8 cellular contexts compared by ENCODE assay signal in genomic region chr2:109510136-109511028, GRCh38.
DNase-seq lines count a peak whose midpoint lies in the region; ATAC-seq lines count a peak whose summit lies in the region.

No MANE protein-coding gene starts in this region.

- ATAC-seq in HG03159 (IDR thresholded peaks at IDR 0.05; ENCODE audit: unreplicated experiment): peak; percentile 46
- peak; percentile 61 for ATAC-seq in activated CD8-positive, alpha-beta memory T cell treated with anti-CD3 and anti-CD28 coated beads, Interleukin-2, amount 10 ng/mL, durations not matched to agents 7 days and 5 days
- no peak for ATAC-seq in GM21717 (IDR thresholded peaks at IDR 0.05; ENCODE audit: unreplicated experiment)

- H3K4me3 ChIP-seq in NT2/D1 (ENCODE audit: insufficient read length, low read depth): no peak overlapping the region

- H3K27me3 Mint-ChIP-seq in activated CD8-positive, alpha-beta memory T cell treated with anti-CD3 and anti-CD28 coated beads, Interleukin-2, amount 10 ng/mL, durations not matched to agents 7 days and 5 days: peaks cover 4% of the 10 kb centered on the region

- H3K4me1 ChIP-seq in NT2/D1 (ENCODE audit: insufficient read depth, insufficient read length): no peaks in the 10 kb centered on the region

- no peaks in the 10 kb centered on the region for H3K36me3 Mint-ChIP-seq in activated CD8-positive, alpha-beta memory T cell treated with anti-CD3 and anti-CD28 coated beads, Interleukin-2, amount 10 ng/mL, durations not matched to agents 7 days and 5 days

- DNase-seq in DMS53 treated with DMSO at 0.1 percent for 48 hours (lab: John Stamatoyannopoulos, UW; ENCODE audit: unreplicated experiment) (peak; percentile 90), NT2/D1 (ENCODE audit: low read depth, low spot score) (peak; percentile 71), epidermal melanocyte (ENCODE audit: insufficient read length, low spot score) (peak; percentile 88), mucosa of gallbladder (ENCODE audit: low spot score) (peak; percentile 85)
- DNase-seq in activated CD8-positive, alpha-beta memory T cell treated with anti-CD3 and anti-CD28 coated beads, Interleukin-2, amount 10 ng/mL, durations not matched to agents 7 days and 5 days: peak; percentile 81
- DNase-seq in stimulated activated CD8-positive, alpha-beta memory T cell treated with anti-CD3 and anti-CD28 coated beads, Interleukin-7, amount 100 ng/mL, for 1 hour (ENCODE audit: low read depth in 2 of 2): peak; percentile 37 to 59

- H3K4me1 Mint-ChIP-seq in activated CD8-positive, alpha-beta memory T cell treated with anti-CD3 and anti-CD28 coated beads, Interleukin-2, amount 10 ng/mL, durations not matched to agents 7 days and 5 days: peaks cover 20% of the 10 kb centered on the region

- no peak overlapping the region for H3K4me3 Mint-ChIP-seq in activated CD8-positive, alpha-beta memory T cell treated with anti-CD3 and anti-CD28 coated beads, Interleukin-2, amount 10 ng/mL, durations not matched to agents 7 days and 5 days

- H3K27me3 ChIP-seq in NT2/D1 (ENCODE audit: insufficient read depth, insufficient read length): peaks cover 3% of the 10 kb centered on the region

- no peak overlapping the region for H3K9ac ChIP-seq in NT2/D1 (ENCODE audit: insufficient read length, low read depth)

- no peaks in the 10 kb centered on the region for H3K36me3 ChIP-seq in NT2/D1 (ENCODE audit: insufficient read depth, insufficient read length, low read length)

- H3K27ac Mint-ChIP-seq in activated CD8-positive, alpha-beta memory T cell treated with anti-CD3 and anti-CD28 coated beads, Interleukin-2, amount 10 ng/mL, durations not matched to agents 7 days and 5 days: no peak overlapping the region

- CTCF ChIA-PET in activated CD8-positive, alpha-beta memory T cell treated with anti-CD3 and anti-CD28 coated beads, Interleukin-2, amount 10 ng/mL, durations not matched to agents 7 days and 5 days (lab: Charles Lee): interaction anchor here (0.7 to 2.4 kb wide), 31 partner anchors 8 to 651 kb away, joined by 3 to 22 read pairs (median 4); partner anchors contain the start of gene SH3RF3

- H3K9me3 Mint-ChIP-seq in activated CD8-positive, alpha-beta memory T cell treated with anti-CD3 and anti-CD28 coated beads, Interleukin-2, amount 10 ng/mL, durations not matched to agents 7 days and 5 days (ENCODE audit: low read depth): no peaks in the 10 kb centered on the region

- peaks cover 9% of the 10 kb centered on the region; the same call in 1 of the 2 replicates for H3K9me3 ChIP-seq in NT2/D1 (ENCODE audit: insufficient read depth, low read length)
